ENCODE assay signal across 9 cellular contexts in genomic region chr16:89217138-89217387, GRCh38. TPM values are rescaled to one million over a fixed set of nuclear protein-coding genes. Genes with fewer than 3 reads are reported as not detected.
DNase-seq lines count a peak whose midpoint lies in the region; ATAC-seq, FAIRE-seq and TF ChIP-seq lines count a peak whose summit lies in the region.
"Had no signal": no experiment of that assay in that cellular context is flagged by ENCODE, and none has a peak within 500 bp of the region (broad histone marks: within the 10 kb centered on the region; RNA-seq: fewer than 3 reads in every experiment).

No MANE protein-coding gene starts in this region.

- DNase-seq in left ventricle myocardium inferior: no peak
- DNase-seq in left ventricle myocardium superior: no peak
- no peak for DNase-seq in bronchial epithelial cell (ENCODE audit: low read depth)
- DNase-seq in vagina (ENCODE audit: extremely low spot score in 2 of 2): no peak
- DNase-seq in NCI-H2171 treated with DMSO at 0.1 percent for 48 hours (lab: John Stamatoyannopoulos, UW): no peak
- DNase-seq in left colon: no peak
- DNase-seq in stimulated activated CD4-positive, alpha-beta T cell treated with anti-CD3 and anti-CD28 coated beads, Interleukin-4, amount 100 ng/mL, for 1 hour: no peak

- peak overlapping the region; percentile 90 for H3K4me3 ChIP-seq in left ventricle myocardium inferior
- H3K4me3 ChIP-seq in bronchial epithelial cell (ENCODE audit: low read depth, low read length): peak overlapping the region; percentile 96
- peak overlapping the region; percentile 83 for H3K4me3 ChIP-seq in mononuclear cell (ENCODE audit: low read length)
- peak overlapping the region; percentile 66 to 71 for H3K4me3 ChIP-seq in vagina

- TF ChIP-seq POLR2A in vagina (IDR thresholded peaks at IDR 0.05): no peak

- no peak for FAIRE-seq in bronchial epithelial cell (lab: Jason Lieb, UNC)

- no peak for ATAC-seq in left ventricle myocardium superior
- ATAC-seq in left colon: no peak

- peaks cover 14% of the 10 kb centered on the region for H3K36me3 ChIP-seq in left ventricle myocardium inferior
- H3K36me3 ChIP-seq in bronchial epithelial cell (ENCODE audit: control insufficient read depth, insufficient read depth, low read length): peaks cover 7% of the 10 kb centered on the region
- H3K36me3 ChIP-seq in vagina: peaks cover 0 to 16% of the 10 kb centered on the region in 2 donors

- H3K4me1 ChIP-seq in left ventricle myocardium inferior (peaks cover 33% of the 10 kb centered on the region), mononuclear cell (ENCODE audit: insufficient read depth, low read length) (peaks cover 20% of the 10 kb centered on the region), vagina (peaks cover 35% of the 10 kb centered on the region)

- no peaks in the 10 kb centered on the region for H3K27me3 ChIP-seq in left ventricle myocardium inferior (ENCODE audit: low read depth)
- no peaks in the 10 kb centered on the region for H3K27me3 ChIP-seq in bronchial epithelial cell (ENCODE audit: control insufficient read depth, insufficient read depth, low read length)
- no peaks in the 10 kb centered on the region for H3K27me3 ChIP-seq in mononuclear cell (ENCODE audit: insufficient read depth, low read length)
- H3K27me3 ChIP-seq in vagina: no peaks in the 10 kb centered on the region

- H3K9me3 ChIP-seq in left ventricle myocardium inferior (replicated peaks) (no peaks in the 10 kb centered on the region), mononuclear cell (ENCODE audit: low read depth, low read length) (no peaks in the 10 kb centered on the region), vagina (no peaks in the 10 kb centered on the region)

- intact Hi-C loops in left ventricle myocardium inferior (cut with micrococcal nuclease): loop anchor here (10.0 kb wide), 1 partner anchor 482 kb away; no protein-coding TSS in a partner anchor
- intact Hi-C loops in left ventricle myocardium superior (cut with micrococcal nuclease): no loop called here
- intact Hi-C loops in vagina (cut with DNase I): loop anchor here (5.0 to 10.0 kb wide), 2 partner anchors 272 to 480 kb away; no protein-coding TSS in a partner anchor
- intact Hi-C loops in left colon (cut with DNase I, micrococcal nuclease): loop anchor here in 1 of 2 donors (10.0 kb wide), 1 partner anchor 272 kb away; no protein-coding TSS in a partner anchor

- H3K27ac ChIP-seq in left ventricle myocardium inferior (replicated peaks) (peak overlapping the region; percentile 97), vagina (peak overlapping the region; percentile 93)

- TF ChIP-seq CTCF in left ventricle myocardium inferior (IDR thresholded peaks at IDR 0.05; ENCODE audit: borderline replicate concordance) (no peak), bronchial epithelial cell (IDR thresholded peaks at IDR 0.05; ENCODE audit: insufficient read depth, low read length, severe bottlenecking) (no peak), vagina (IDR thresholded peaks at IDR 0.05) (no peak)

RNA-seq across cellular contexts. Expression of gene ZNF778, which starts 0.4 kb away (rescaled TPM):
- total RNA-seq in left ventricle myocardium inferior: 8.7 TPM
- 8.1 TPM for total RNA-seq in left ventricle myocardium superior
- 8.8 and 10.3 TPM in 2 replicates for total RNA-seq in bronchial epithelial cell
- total RNA-seq in mononuclear cell: 34.2 TPM
- total RNA-seq in vagina: 6.6 TPM
- 1 to 10 TPM; 4.4 to 7.0 TPM for total RNA-seq in left colon

RNA-seq across cellular contexts. Expression of gene SLC22A31, which starts 16.7 kb away (rescaled TPM):
- total RNA-seq in left ventricle myocardium inferior (not detected), left ventricle myocardium superior (not detected), bronchial epithelial cell (0.26 TPM in 1 of 2 replicates, not detected in the other), mononuclear cell (not detected), vagina (not detected), left colon (under 1 TPM; 0.34 to 0.59 TPM)
- total RNA-seq: glomerular endothelial cell had no signal

RNA-seq across cellular contexts. Expression of gene CDH15, which starts 45.5 kb away (rescaled TPM):
- total RNA-seq in left ventricle myocardium inferior (not detected), left ventricle myocardium superior (not detected), bronchial epithelial cell (under 0.01 TPM in 2 replicates), mononuclear cell (not detected), vagina (not detected), left colon (not detected)
